9 cellular contexts compared by ENCODE assay signal in the genomic region with DNA sequence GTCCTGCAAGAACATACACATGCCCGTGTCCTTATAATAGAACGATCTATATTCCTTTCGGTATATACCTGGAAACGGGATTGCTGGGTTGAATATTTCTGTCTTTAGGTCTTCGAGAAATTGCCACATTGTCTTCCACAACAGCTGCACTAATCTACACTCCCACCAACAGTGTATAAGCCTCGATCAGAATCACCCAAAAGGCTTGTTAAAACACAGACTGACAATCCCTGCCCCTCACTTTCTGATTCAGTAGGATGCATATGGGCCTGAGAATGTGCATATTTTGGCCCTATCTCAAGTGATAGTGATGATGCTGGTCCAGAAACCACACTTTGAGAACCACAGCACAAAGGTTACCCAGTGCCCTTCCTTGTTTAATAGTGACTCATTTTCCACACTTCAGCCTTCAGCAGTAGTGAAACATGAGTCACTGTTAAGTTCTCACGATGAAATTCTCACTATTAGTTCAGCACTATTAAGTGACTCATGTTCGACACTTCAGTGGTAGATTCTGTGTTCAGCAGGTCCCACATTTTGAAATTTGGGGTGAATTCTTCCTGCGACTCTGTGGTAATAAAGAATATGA.
DNase-seq lines count a peak whose midpoint lies in the region; ATAC-seq lines count a peak whose summit lies in the region.
"Had no signal": no experiment of that assay in that cellular context is flagged by ENCODE, and none has a peak within 500 bp of the region (broad histone marks: within the 10 kb centered on the region; RNA-seq: fewer than 3 reads in every experiment).

No MANE protein-coding gene starts in this region.

- peak; percentile 1 for DNase-seq in foreskin melanocyte
- DNase-seq in NCI-H774 (lab: John Stamatoyannopoulos, UW): no peak
- no peak for DNase-seq in NCI-H2081 (lab: John Stamatoyannopoulos, UW)
- no peak for DNase-seq in NCI-H748 treated with DMSO at 0.1 percent for 48 hours (lab: John Stamatoyannopoulos, UW)
- DNase-seq: NCI-H1105 had no signal

- ATAC-seq in GM18499 (IDR thresholded peaks at IDR 0.05; ENCODE audit: insufficient read depth, unreplicated experiment) (peak; percentile 96), GM21360 (IDR thresholded peaks at IDR 0.05; ENCODE audit: unreplicated experiment) (peak; percentile 92), HG03558 (IDR thresholded peaks at IDR 0.05; ENCODE audit: extremely low read depth, unreplicated experiment) (peak; percentile 78), HG03039 (IDR thresholded peaks at IDR 0.05; ENCODE audit: unreplicated experiment) (no peak)
